In the genomic region with DNA sequence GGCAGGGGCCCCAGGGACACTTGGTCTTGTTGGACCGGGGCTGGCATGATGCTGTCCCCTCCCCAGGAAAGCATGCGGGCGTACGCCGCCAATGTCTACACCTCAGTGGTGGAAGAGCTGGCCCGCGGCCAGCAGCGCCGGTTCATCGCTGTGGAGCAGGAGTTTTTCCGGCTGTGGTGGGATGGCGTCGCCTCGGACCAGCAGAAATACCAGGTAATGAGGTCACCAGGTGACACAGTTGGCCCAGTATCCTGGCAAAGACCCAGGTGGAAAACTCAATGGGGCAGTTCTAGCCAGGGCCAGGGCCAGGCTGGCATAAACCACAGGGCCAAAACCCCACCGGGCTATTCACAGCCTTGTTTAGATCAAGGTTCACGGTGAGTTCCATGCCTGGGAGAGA, we compare ENCODE assay signal across 1 cellular context.
TF ChIP-seq lines count a peak whose summit lies in the region.

No MANE protein-coding gene starts in this region.

TF ChIP-seq in K562, 482 proteins besides CTCF, POLR2A, EP300 and RAD21:
- TF ChIP-seq NFIC (IDR thresholded peaks at IDR 0.05) (0 out of 2 replicates have a peak, but pooled peaks have one; percentile 13), RBFOX2 (IDR thresholded peaks at IDR 0.05; ENCODE audit: low read depth, low read length) (peak; percentile 34; the same call in 1 of the 2 replicates), FOXA3 (CRISPR knock-in tag; conservative IDR thresholded peaks at IDR 0.05 in 1 of 2, IDR thresholded peaks at IDR 0.05 in 1 of 2) (no peak)
